ENCODE assay signal across 6 cellular contexts in genomic region chr17:40468560-40468959, GRCh38. TPM values are rescaled to one million over a fixed set of nuclear protein-coding genes. Genes with fewer than 3 reads are reported as not detected.
"Had no signal": no experiment of that assay in that cellular context is flagged by ENCODE, and none has a peak within 500 bp of the region (broad histone marks: within the 10 kb centered on the region; RNA-seq: fewer than 3 reads in every experiment).

No MANE protein-coding gene starts in this region.

- H3K4me2 ChIP-seq: GM23338, KMS-11 had no signal

- H3K27ac ChIP-seq: KMS-11 had no signal

- H3K4me3 Mint-ChIP-seq: GM23338, H9, IgD-negative memory B cell had no signal

- ATAC-seq: GM23338 had no signal

- H3K4me1 Mint-ChIP-seq: IgD-negative memory B cell had no signal

- DNase-seq: H9, HCEC 1CT, KBM-7 had no signal

- H3K27ac Mint-ChIP-seq: GM23338, H9, IgD-negative memory B cell had no signal

- H3K4me3 ChIP-seq: GM23338 had no signal

- H2AFZ ChIP-seq: GM23338 had no signal

RNA-seq across cellular contexts. Expression of gene TNS4, which starts 32.9 kb away (rescaled TPM):
- polyA plus RNA-seq: IgD-negative memory B cell had no signal

RNA-seq across cellular contexts. Expression of gene TOP2A, which starts 50.9 kb away (rescaled TPM):
- polyA plus RNA-seq: IgD-negative memory B cell had no signal
